In genomic region chr1:178614286-178614685, GRCh38 we compare ENCODE assay signal across 23 cellular contexts.
DNase-seq lines count a peak whose midpoint lies in the region; ATAC-seq and TF ChIP-seq lines count a peak whose summit lies in the region.
"Had no signal": no experiment of that assay in that cellular context is flagged by ENCODE, and none has a peak within 500 bp of the region (broad histone marks: within the 10 kb centered on the region; RNA-seq: fewer than 3 reads in every experiment).

No MANE protein-coding gene starts in this region.

- H3K79me2 ChIP-seq in OCI-LY7 (ENCODE audit: insufficient read depth, low read depth, low read length) (no peaks in the 10 kb centered on the region), mammary epithelial cell (ENCODE audit: insufficient read depth, low read length) (no peaks in the 10 kb centered on the region)

- intact Hi-C loops in OCI-LY7 (cut with micrococcal nuclease; ENCODE audit: unreplicated experiment) = no loop called here
- intact Hi-C loops in mammary epithelial cell (cut with micrococcal nuclease) = no loop called here

- 89% methylated on average over 8 of the region's 8 CpGs for WGBS in mammary epithelial cell (ENCODE audit: low coverage, missing lambda C conversion rate)

- peaks cover 20% of the 10 kb centered on the region for H3K4me1 ChIP-seq in OCI-LY7 (ENCODE audit: insufficient read depth, low read length, poor library complexity, severe bottlenecking)
- H3K4me1 ChIP-seq in mammary epithelial cell (ENCODE audit: insufficient read depth, low read length) = peaks cover 33% of the 10 kb centered on the region
- H3K4me1 ChIP-seq: HAP-1 had no signal

- POLR2A ChIA-PET in OCI-LY7 (lab: Charles Lee) = interaction anchor here (0.7 to 6.0 kb wide), 3 partner anchors 22 to 44 kb away, joined by 3 to 53 read pairs (median 3); no protein-coding TSS in a partner anchor

- no peak overlapping the region for H3K9ac ChIP-seq in mammary epithelial cell (ENCODE audit: insufficient read depth, low read length)
- H3K9ac ChIP-seq: BLaER1 treated with 17β-estradiol and CSF1 and Interleukin-3, amounts not matched to agents 10 nM and 100 nM had no signal

- H3K4me3 ChIP-seq in OCI-LY7 (ENCODE audit: low read depth, low read length, poor library complexity, severe bottlenecking) (no peak overlapping the region), mammary epithelial cell (replicated peaks in 1 of 3; ENCODE audit: insufficient read depth in 1 of 3, low read depth in 2 of 3, low read length in 3 of 3) (no peak overlapping the region)
- H3K4me3 ChIP-seq: BLaER1 treated with 17β-estradiol and CSF1 and Interleukin-3, amounts not matched to agents 10 nM and 100 nM; HAP-1 had no signal

- H3K9me3 ChIP-seq in OCI-LY7 (ENCODE audit: low read length) = no peaks in the 10 kb centered on the region
- no peaks in the 10 kb centered on the region for H3K9me3 ChIP-seq in mammary epithelial cell (replicated peaks; ENCODE audit: insufficient read depth, low read length)
- H3K9me3 ChIP-seq: BLaER1 treated with 17β-estradiol and CSF1 and Interleukin-3, amounts not matched to agents 10 nM and 100 nM; HAP-1 had no signal

- H2AFZ ChIP-seq in OCI-LY7 (ENCODE audit: low read length) (peak overlapping the region; percentile 52; the same call in 1 of the 2 replicates), mammary epithelial cell (ENCODE audit: low read depth, low read length) (no peak overlapping the region)

- H3K27me3 ChIP-seq in mammary epithelial cell (ENCODE audit: insufficient read depth, low read length) = no peaks in the 10 kb centered on the region
- H3K27me3 ChIP-seq: BLaER1 treated with 17β-estradiol and CSF1 and Interleukin-3, amounts not matched to agents 10 nM and 100 nM had no signal

- peak; percentile 17 for DNase-seq in DMS53 (lab: John Stamatoyannopoulos, UW)
- no peak for DNase-seq in DMS53 treated with DMSO at 0.1 percent for 48 hours (lab: John Stamatoyannopoulos, UW; ENCODE audit: unreplicated experiment)
- DNase-seq in OCI-LY7 (ENCODE audit: low spot score) = peak; percentile 31
- DNase-seq in foreskin melanocyte = peak; percentile 92
- DNase-seq in superior temporal gyrus (ENCODE audit: extremely low spot score) = peak; percentile 23
- no peak for DNase-seq in mammary epithelial cell
- DNase-seq: 8988T; activated B cell treated with CpG ODN at 0.5 μM for 24 hours; activated T-cell treated with anti-CD3 and anti-CD28 coated beads, Interleukin-2, amount 50 U/mL, for 72 hours; GF-D8; Kasumi-1; naive thymus-derived CD8-positive, alpha-beta T cell; NCI-H1092 treated with DMSO at 0.1 percent for 48 hours; NCI-H2029 treated with DMSO at 0.1 percent for 48 hours; NCI-H446; SIG-M5; stimulated activated CD4-positive, alpha-beta T cell treated with anti-CD3 and anti-CD28 coated beads, Interleukin-2, amount 100 ng/mL, for 24 hours; T-helper 2 cell; trophoblast cell had no signal

- in situ Hi-C loops in mammary epithelial cell (cut with MboI; ENCODE audit: low sequenced_read_pairs in 2 of 2) = no loop called here

- H3K36me3 ChIP-seq in OCI-LY7 (ENCODE audit: insufficient read depth, low read length) = no peaks in the 10 kb centered on the region
- no peaks in the 10 kb centered on the region for H3K36me3 ChIP-seq in mammary epithelial cell (ENCODE audit: insufficient read depth, low read length)
- H3K36me3 ChIP-seq: BLaER1 treated with 17β-estradiol and CSF1 and Interleukin-3, amounts not matched to agents 10 nM and 100 nM; HAP-1 had no signal

- ATAC-seq in GM21737 (IDR thresholded peaks at IDR 0.05; ENCODE audit: unreplicated experiment) (no peak), HG03108 (IDR thresholded peaks at IDR 0.05; ENCODE audit: unreplicated experiment) (no peak)
- ATAC-seq: activated T-cell treated with anti-CD3 and anti-CD28 coated beads, Interleukin-2, amount 50 U/mL, for 72 hours; naive thymus-derived CD8-positive, alpha-beta T cell had no signal

- no peak overlapping the region for H3K27ac ChIP-seq in OCI-LY7 (ENCODE audit: low read depth, low read length, poor library complexity, severe bottlenecking)
- no peak overlapping the region for H3K27ac ChIP-seq in mammary epithelial cell (ENCODE audit: insufficient read depth, low read depth, low read length)
- H3K27ac ChIP-seq: BLaER1 treated with 17β-estradiol and CSF1 and Interleukin-3, amounts not matched to agents 10 nM and 100 nM had no signal

- TF ChIP-seq CTCF in OCI-LY7 (conservative IDR thresholded peaks at IDR 0.05; ENCODE audit: low read length) (peak; percentile 48; the same call in 1 of the 2 replicates), mammary epithelial cell (conservative IDR thresholded peaks at IDR 0.05 in 1 of 2, IDR thresholded peaks at IDR 0.05 in 1 of 2; ENCODE audit: extremely low read depth in 1 of 2, insufficient read depth in 1 of 2, low read depth in 1 of 2, low read length in 2 of 2) (no peak)

- CTCF ChIA-PET in OCI-LY7 (lab: Charles Lee; ENCODE audit: unreplicated experiment) = no interaction called here
- CTCF ChIA-PET in mammary epithelial cell (lab: Charles Lee; ENCODE audit: low non-redundant PET) = no interaction called here

- no peaks in the 10 kb centered on the region for H3K9me2 ChIP-seq in OCI-LY7 (ENCODE audit: insufficient read depth, low read length)

- BruUV-seq in OCI-LY7 (replicated peaks; lab: Mats Ljungman, UMichigan) = no TSS peak
- BruUV-seq in mammary epithelial cell (replicated peaks; lab: Mats Ljungman, UMichigan) = no TSS peak

- H4K20me1 ChIP-seq in OCI-LY7 (ENCODE audit: insufficient read depth, low read length) (no peaks in the 10 kb centered on the region), mammary epithelial cell (ENCODE audit: insufficient read depth, low read length) (no peaks in the 10 kb centered on the region)
- H4K20me1 ChIP-seq: BLaER1 treated with 17β-estradiol and CSF1 and Interleukin-3, amounts not matched to agents 10 nM and 100 nM had no signal

- H3K4me2 ChIP-seq in OCI-LY7 (ENCODE audit: low read length) (no peak overlapping the region), mammary epithelial cell (ENCODE audit: insufficient read depth, low read depth, low read length) (no peak overlapping the region)
- H3K4me2 ChIP-seq: BLaER1 treated with 17β-estradiol and CSF1 and Interleukin-3, amounts not matched to agents 10 nM and 100 nM had no signal

- dilution Hi-C loops in mammary epithelial cell (cut with HindIII; ENCODE audit: low sequenced_read_pairs) = loop anchor here (10.0 kb wide), 1 partner anchor 111 kb away; the partner anchor contains the start of gene RALGPS2

Comparison
In these comparisons a context has a peak if more than half of its experiments do, and no peak if none do; other contexts are left out.
1. DNase-seq: peak in DMS53 (single experiment), OCI-LY7 (single experiment), foreskin melanocyte (single experiment) and superior temporal gyrus (single experiment); none in DMS53 treated with DMSO at 0.1 percent for 48 hours (single experiment) and mammary epithelial cell (single experiment).